ENCODE assay signal across 12 cellular contexts in the genomic region with DNA sequence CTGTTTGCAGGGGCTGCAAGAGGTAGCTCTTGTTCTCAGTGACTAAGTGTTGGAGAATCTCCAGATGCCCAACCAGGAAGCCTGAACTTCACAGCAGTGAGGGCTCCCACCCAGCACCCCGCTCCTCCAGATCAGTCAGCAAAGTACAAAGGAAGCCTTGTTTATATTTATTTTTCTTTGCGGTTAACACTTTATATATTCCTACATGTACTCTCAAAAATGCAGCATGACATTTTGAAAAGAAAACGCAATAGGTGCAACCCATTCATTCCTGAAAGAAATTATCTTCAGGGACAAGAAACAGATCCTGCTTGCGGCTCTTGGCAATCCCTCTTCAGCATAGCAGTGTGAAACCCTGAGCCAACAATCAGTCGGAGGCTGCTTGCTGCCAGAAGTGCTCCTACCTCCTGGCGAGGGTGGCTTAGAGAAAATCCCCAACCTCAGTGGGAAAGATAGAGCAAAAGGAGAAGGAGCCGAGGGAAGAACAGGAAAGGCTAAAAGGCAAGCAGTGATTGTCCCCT.
DNase-seq lines count a peak whose midpoint lies in the region; ATAC-seq, FAIRE-seq and TF ChIP-seq lines count a peak whose summit lies in the region.
"Had no signal": no experiment of that assay in that cellular context is flagged by ENCODE, and none has a peak within 500 bp of the region (broad histone marks: within the 10 kb centered on the region; RNA-seq: fewer than 3 reads in every experiment).

No MANE protein-coding gene starts in this region.

- H3K4ac ChIP-seq in H1 (replicated peaks; ENCODE audit: insufficient read length, low read depth, low read length) = no peak overlapping the region

- H3K4me3 Mint-ChIP-seq in Calu3 (ENCODE audit: low read depth, unreplicated experiment) = peak overlapping the region; percentile 7
- H3K4me3 Mint-ChIP-seq in naive thymus-derived CD8-positive, alpha-beta T cell = no peak overlapping the region

- peak overlapping the region; percentile 66; the same call in 1 of the 2 replicates for H2BK20ac ChIP-seq in H1 (ENCODE audit: low read length)

- no peak overlapping the region for H3K56ac ChIP-seq in H1 (replicated peaks; ENCODE audit: insufficient read length, low read depth, low read length)

- no peak overlapping the region for H2BK120ac ChIP-seq in H1 (replicated peaks; ENCODE audit: low read depth, low read length)

- peaks cover 22% of the 10 kb centered on the region for H3K36me3 Mint-ChIP-seq in Calu3 (ENCODE audit: insufficient read depth, unreplicated experiment)
- H3K36me3 Mint-ChIP-seq in naive thymus-derived CD8-positive, alpha-beta T cell = no peaks in the 10 kb centered on the region
- H3K36me3 Mint-ChIP-seq: activated naive CD4-positive, alpha-beta T cell treated with anti-CD3 and anti-CD28 coated beads, Interleukin-2, amount 50 U/mL, for 72 hours had no signal

- 0 out of 2 replicates have a peak overlapping the region, but pooled peaks have one; percentile 82 for H2AK5ac ChIP-seq in H1 (ENCODE audit: low read depth, low read length)

- no peak overlapping the region for H3K18ac ChIP-seq in H1 (ENCODE audit: extremely low read depth, low read length)

- no TSS peak for BruUV-seq in Calu3 (replicated peaks; lab: Mats Ljungman, UMichigan)

- H2BK15ac ChIP-seq in H1 (ENCODE audit: low read length) = no peak overlapping the region

- H3K79me1 ChIP-seq in H1 (ENCODE audit: low read depth, low read length) = no peaks in the 10 kb centered on the region; the same call in 1 of the 2 replicates

- POLR2A ChIA-PET in H1 (lab: Charles Lee; ENCODE audit: partially characterized antibody) = no interaction called here
- POLR2A ChIA-PET in naive thymus-derived CD8-positive, alpha-beta T cell (lab: Charles Lee) = no interaction called here

- no peak for FAIRE-seq in H1 (lab: Jason Lieb, UNC)

- CTCF ChIA-PET in Calu3 (lab: Charles Lee) (interaction anchor here (0.6 to 1.4 kb wide), 4 partner anchors 9 to 367 kb away, joined by 4 to 8 read pairs (median 6); no protein-coding TSS in a partner anchor), H1 (lab: Charles Lee; ENCODE audit: partially characterized antibody) (interaction anchor here (0.8 to 0.9 kb wide), 2 partner anchors 9 to 22 kb away, joined by 3 to 4 read pairs; no protein-coding TSS in a partner anchor)

- H3K23me2 ChIP-seq in H1 (ENCODE audit: low read depth, low read length) = no peaks in the 10 kb centered on the region

- no peaks in the 10 kb centered on the region for H3K27me3 Mint-ChIP-seq in Calu3 (ENCODE audit: unreplicated experiment)
- H3K27me3 Mint-ChIP-seq in naive thymus-derived CD8-positive, alpha-beta T cell = peaks cover 0 to 18% (median 9%) of the 10 kb centered on the region in 5 donors

- intact Hi-C loops in Calu3 (cut with micrococcal nuclease; ENCODE audit: unreplicated experiment) = loop anchor here (1.0 kb wide), 1 partner anchor 19 kb away; no protein-coding TSS in a partner anchor

- H3K9me3 ChIP-seq in H1 (ENCODE audit: insufficient read depth in 2 of 2, low read depth in 1 of 2, low read length in 1 of 2) = no peaks in the 10 kb centered on the region
- H3K9me3 ChIP-seq: BLaER1, mucosa of descending colon had no signal

- peaks cover 68% of the 10 kb centered on the region for H3K4me1 Mint-ChIP-seq in Calu3 (ENCODE audit: low read depth, unreplicated experiment)
- peaks cover 0 to 4% (median 0%) of the 10 kb centered on the region in 4 donors for H3K4me1 Mint-ChIP-seq in naive thymus-derived CD8-positive, alpha-beta T cell

- TF ChIP-seq RAD21 in H1 (IDR thresholded peaks at IDR 0.05 in 1 of 2, conservative IDR thresholded peaks at IDR 0.05 in 1 of 2; ENCODE audit: low read depth in 2 of 2, low read length in 2 of 2) = no peak

- H3K4me1 ChIP-seq in H1 (replicated peaks in 1 of 4; ENCODE audit: control insufficient read depth in 3 of 4, insufficient read depth in 4 of 4, low read length in 3 of 4) = peaks cover 4 to 31% (median 15%) of the 10 kb centered on the region in 4 experiments; a peak in 6 of 7 replicates
- H3K4me1 ChIP-seq: BLaER1 had no signal

- peak overlapping the region; percentile 1 to 56; a peak in 2 of 4 replicates for H3K4me2 ChIP-seq in H1 (ENCODE audit: insufficient read depth in 1 of 2, low read depth in 2 of 2, low read length in 2 of 2)
- H3K4me2 ChIP-seq: BLaER1 had no signal

- H3K23ac ChIP-seq in H1 (ENCODE audit: insufficient read length) = no peak overlapping the region

- DNase-seq in Calu3 (peak; percentile 76), NCI-H446 (lab: John Stamatoyannopoulos, UW) (peak; percentile 21 to 69), H1 (ENCODE audit: low read depth in 1 of 2, low spot score in 2 of 2) (no peak), myocyte (ENCODE audit: low read depth) (peak; percentile 59), T-helper 9 cell (no peak), ureter (ENCODE audit: low spot score) (no peak)
- no peak for DNase-seq in naive thymus-derived CD8-positive, alpha-beta T cell
- DNase-seq: mucosa of descending colon, NCI-H526 treated with DMSO at 0.1 percent for 48 hours had no signal

- no peak overlapping the region for H4K91ac ChIP-seq in H1 (replicated peaks; ENCODE audit: insufficient read length, low read length)

- peaks cover 5% of the 10 kb centered on the region for H3K9me3 Mint-ChIP-seq in Calu3 (ENCODE audit: low read depth, unreplicated experiment)
- H3K9me3 Mint-ChIP-seq in naive thymus-derived CD8-positive, alpha-beta T cell = no peaks in the 10 kb centered on the region
- H3K9me3 Mint-ChIP-seq: activated naive CD4-positive, alpha-beta T cell treated with anti-CD3 and anti-CD28 coated beads, Interleukin-2, amount 50 U/mL, for 72 hours had no signal

- no peak for TF ChIP-seq POLR2A in H1 (IDR thresholded peaks at IDR 0.05; ENCODE audit: control extremely low read depth in 1 of 2, low read depth in 2 of 2, low read length in 2 of 2)

- ATAC-seq in naive thymus-derived CD8-positive, alpha-beta T cell = no peak
- no peak for ATAC-seq in GM19397 (IDR thresholded peaks at IDR 0.05; ENCODE audit: unreplicated experiment)
- ATAC-seq: activated naive CD4-positive, alpha-beta T cell treated with anti-CD3 and anti-CD28 coated beads, Interleukin-2, amount 50 U/mL, for 72 hours; mucosa of descending colon had no signal

- H2BK5ac ChIP-seq in H1 (ENCODE audit: low read depth, low read length) = no peak overlapping the region; the same call in 1 of the 2 replicates

- TF ChIP-seq CTCF in Calu3 (IDR thresholded peaks at IDR 0.05; ENCODE audit: unreplicated experiment) (no peak), H1 (IDR thresholded peaks at IDR 0.05; ENCODE audit: control extremely low read depth in 1 of 3, insufficient read depth in 1 of 3, low read depth in 1 of 3, low read length in 3 of 3) (no peak)

- no peak overlapping the region for H2AFZ ChIP-seq in H1 (ENCODE audit: low read length)

- H3K27me3 ChIP-seq in H1 (replicated peaks in 1 of 4; ENCODE audit: control insufficient read depth in 3 of 4, extremely low read depth in 1 of 4, insufficient read depth in 3 of 4, low read length in 3 of 4) = no peaks in the 10 kb centered on the region; a peak in 1 of 7 replicates
- H3K27me3 ChIP-seq: BLaER1 had no signal

- H3K79me2 ChIP-seq in H1 (ENCODE audit: control insufficient read depth in 1 of 2, insufficient read depth in 2 of 2, low read length in 2 of 2) = no peaks in the 10 kb centered on the region

- H4K8ac ChIP-seq in H1 (ENCODE audit: extremely low read depth, insufficient read depth, low read length) = no peak overlapping the region

- H3K9ac ChIP-seq in H1 (replicated peaks in 1 of 4; ENCODE audit: extremely low read depth in 1 of 4, low read depth in 3 of 4, low read length in 3 of 4) = no peak overlapping the region
- H3K9ac ChIP-seq: BLaER1 had no signal

- WGBS in H1 (ENCODE audit: extremely low coverage in 1 of 2, insufficient coverage in 1 of 2, insufficient read length in 1 of 2, insufficient replicate concordance in 2 of 2, low coverage in 1 of 2, low lambda C conversion rate in 2 of 2, missing lambda C conversion rate in 1 of 2), 2 experiments = 56% methylated on average over 7 of the region's 7 CpGs; no CpG with 5 or more reads in 1 of the 2 experiments

- H3K27ac Mint-ChIP-seq in Calu3 (ENCODE audit: unreplicated experiment) = peak overlapping the region; percentile 95
- H3K27ac Mint-ChIP-seq in naive thymus-derived CD8-positive, alpha-beta T cell = no peak overlapping the region
- H3K27ac Mint-ChIP-seq: activated naive CD4-positive, alpha-beta T cell treated with anti-CD3 and anti-CD28 coated beads, Interleukin-2, amount 50 U/mL, for 72 hours had no signal

- no peak overlapping the region for H4K5ac ChIP-seq in H1 (ENCODE audit: insufficient read length, low read depth, low read length)

- no peak overlapping the region for H3K14ac ChIP-seq in H1 (ENCODE audit: insufficient read length)

- H2BK12ac ChIP-seq in H1 (ENCODE audit: low read depth, low read length) = no peak overlapping the region; the same call in 1 of the 2 replicates

- no peaks in the 10 kb centered on the region for H4K20me1 ChIP-seq in H1 (replicated peaks in 1 of 2; ENCODE audit: control insufficient read depth in 1 of 2, insufficient read depth in 2 of 2, low read length in 2 of 2)
- H4K20me1 ChIP-seq: BLaER1 had no signal

- TF ChIP-seq EP300 in H1 (IDR thresholded peaks at IDR 0.05; ENCODE audit: borderline replicate concordance in 1 of 2, low read depth in 2 of 2, low read length in 2 of 2) = no peak

- no peaks in the 10 kb centered on the region for H3K36me3 ChIP-seq in H1 (ENCODE audit: control insufficient read depth in 2 of 4, insufficient read depth in 4 of 4, low read length in 3 of 4)
- H3K36me3 ChIP-seq: BLaER1 had no signal

- no peak overlapping the region for H3K27ac ChIP-seq in H1 (ENCODE audit: low read depth, low read length)
- H3K27ac ChIP-seq: BLaER1 had no signal

- H3K4me3 ChIP-seq in H1 (ENCODE audit: extremely low read depth in 1 of 4, insufficient read depth in 2 of 4, low read depth in 3 of 4, low read length in 4 of 4) = no peak overlapping the region
- H3K4me3 ChIP-seq: BLaER1, mucosa of descending colon had no signal

TF ChIP-seq in H1, 55 proteins besides CTCF, POLR2A, EP300 and RAD21:
- TF ChIP-seq MAFK (IDR thresholded peaks at IDR 0.05; ENCODE audit: low read depth, low read length) (no peak), JUND (IDR thresholded peaks at IDR 0.05; ENCODE audit: low read length) (no peak)

Comparison
In these comparisons a context has a peak if more than half of its experiments do, and no peak if none do; other contexts are left out.
1. DNase-seq: peak in Calu3 (single experiment), NCI-H446 (2 of 2) and myocyte (single experiment); none in H1 (0 of 2), naive thymus-derived CD8-positive, alpha-beta T cell (0 of 10), T-helper 9 cell (single experiment) and ureter (single experiment).